ENCODE assay signal across 11 cellular contexts in genomic region chr7:55550010-55550409, GRCh38. TPM values are rescaled to one million over a fixed set of nuclear protein-coding genes. Genes with fewer than 3 reads are reported as not detected.
DNase-seq lines count a peak whose midpoint lies in the region; TF ChIP-seq lines count a peak whose summit lies in the region.
"Had no signal": no experiment of that assay in that cellular context is flagged by ENCODE, and none has a peak within 500 bp of the region (broad histone marks: within the 10 kb centered on the region; RNA-seq: fewer than 3 reads in every experiment).

No MANE protein-coding gene starts in this region.

- H3K4me3 ChIP-seq in left ventricle myocardium inferior (no peak overlapping the region), esophagus squamous epithelium (no peak overlapping the region), uterus (no peak overlapping the region)
- H3K4me3 ChIP-seq: SJCRH30 had no signal

- DNase-seq in left ventricle myocardium inferior (no peak), cardiac septum (ENCODE audit: low spot score) (no peak), NCI-H2107 (lab: John Stamatoyannopoulos, UW) (peak; percentile 28), esophagus squamous epithelium (lab: John Stamatoyannopoulos, UW) (no peak), uterus (no peak), pons (ENCODE audit: low spot score) (no peak), NCI-H128 (lab: John Stamatoyannopoulos, UW; ENCODE audit: unreplicated experiment) (no peak), activated T-cell treated with anti-CD3 and anti-CD28 coated beads for 4 hours (no peak)
- DNase-seq: CD4-positive, alpha-beta memory T cell; IMR-90; SJCRH30 had no signal

- 43 to 84% methylated on average over 7 of the region's 10 CpGs for WGBS in esophagus squamous epithelium, 2 donors

- TF ChIP-seq POLR2A in esophagus squamous epithelium (IDR thresholded peaks at IDR 0.05) (no peak), uterus (IDR thresholded peaks at IDR 0.05) (no peak)

- H3K36me3 ChIP-seq in left ventricle myocardium inferior (no peaks in the 10 kb centered on the region), esophagus squamous epithelium (no peaks in the 10 kb centered on the region), uterus (no peaks in the 10 kb centered on the region)
- H3K36me3 ChIP-seq: SJCRH30 had no signal

- H3K9me3 ChIP-seq in left ventricle myocardium inferior (replicated peaks) (no peaks in the 10 kb centered on the region), esophagus squamous epithelium (no peaks in the 10 kb centered on the region), uterus (no peaks in the 10 kb centered on the region)
- H3K9me3 ChIP-seq: SJCRH30 had no signal

- intact Hi-C loops in left ventricle myocardium inferior (cut with micrococcal nuclease) = no loop called here
- intact Hi-C loops in cardiac septum (cut with DNase I) = no loop called here
- intact Hi-C loops in esophagus squamous epithelium (cut with DNase I) = no loop called here
- intact Hi-C loops in uterus (cut with DNase I; ENCODE audit: low total_unique reads) = no loop called here

- H3K4me1 ChIP-seq in left ventricle myocardium inferior (peaks cover 85% of the 10 kb centered on the region), esophagus squamous epithelium (peaks cover 43 to 97% (median 51%) of the 10 kb centered on the region in 3 donors), uterus (peaks cover 0 to 4% of the 10 kb centered on the region in 2 donors)

- no peaks in the 10 kb centered on the region for H3K27me3 ChIP-seq in left ventricle myocardium inferior (ENCODE audit: low read depth)
- no peaks in the 10 kb centered on the region for H3K27me3 ChIP-seq in esophagus squamous epithelium
- H3K27me3 ChIP-seq in uterus = no peaks in the 10 kb centered on the region
- H3K27me3 ChIP-seq: SJCRH30 had no signal

- TF ChIP-seq CTCF in left ventricle myocardium inferior (IDR thresholded peaks at IDR 0.05; ENCODE audit: borderline replicate concordance) = peak; percentile 54
- peak; percentile 22 to 62 (median 34) for TF ChIP-seq CTCF in esophagus squamous epithelium (IDR thresholded peaks at IDR 0.05)
- TF ChIP-seq CTCF in uterus (IDR thresholded peaks at IDR 0.05) = peak in 3 of 4 experiments; percentile 9 to 43 (median 34)

- H3K27ac ChIP-seq in left ventricle myocardium inferior (replicated peaks) (peak overlapping the region; percentile 47), esophagus squamous epithelium (peak overlapping the region in 2 of 4 donors; percentile 21 to 51), uterus (no peak overlapping the region)
- H3K27ac ChIP-seq: SJCRH30 had no signal

RNA-seq across cellular contexts. Expression of gene VOPP1, which starts 22.3 kb away (rescaled TPM):
- 23.7 TPM for total RNA-seq in left ventricle myocardium inferior
- total RNA-seq in cardiac septum = 32.0 TPM
- 10 to 100 TPM; 13.9 to 26.5 (median 19.2) TPM for total RNA-seq in esophagus squamous epithelium
- 10 to 100 TPM; 22.1 to 58.9 (median 39.8) TPM for total RNA-seq in uterus
